Comparison of ENCODE assay signal across 7 cellular contexts in genomic region chr5:181203842-181204560, GRCh38. TPM values are rescaled to one million over a fixed set of nuclear protein-coding genes. Genes with fewer than 3 reads are reported as not detected.
A peak's percentile ranks its signal among the peaks of the same experiment; 100 is the strongest.
DNase-seq lines count a peak whose midpoint lies in the region; ATAC-seq lines count a peak whose summit lies in the region.
"Had no signal": no experiment of that assay in that cellular context is flagged by ENCODE, and none has a peak within 500 bp of the region (broad histone marks: within the 10 kb centered on the region; RNA-seq: fewer than 3 reads in every experiment).

No MANE protein-coding gene starts in this region.

- no peak overlapping the region for H3K18ac ChIP-seq in mesendoderm (ENCODE audit: low read length)

- H2AK5ac ChIP-seq in mesendoderm (ENCODE audit: low read length): no peak overlapping the region

- no peak overlapping the region for H3K27ac ChIP-seq in CD8-positive, alpha-beta memory T cell (ENCODE audit: low read depth, low read length)
- no peak overlapping the region for H3K27ac ChIP-seq in mesendoderm (ENCODE audit: low read depth, low read length)

- no peak overlapping the region for H4K5ac ChIP-seq in mesendoderm (ENCODE audit: low read length)

- H2BK5ac ChIP-seq in mesendoderm (ENCODE audit: low read length): no peak overlapping the region

- H4K8ac ChIP-seq in mesendoderm (ENCODE audit: low read depth, low read length): no peak overlapping the region

- peaks cover 6 to 24% of the 10 kb centered on the region in 2 donors for H3K27me3 Mint-ChIP-seq in CD8-positive, alpha-beta memory T cell
- H3K27me3 Mint-ChIP-seq in activated T-cell treated with anti-CD3 and anti-CD28 coated beads, Interleukin-2, amount 50 U/mL, for 72 hours (ENCODE audit: low read depth): peaks cover 22% of the 10 kb centered on the region

- H3K4me3 ChIP-seq in CD8-positive, alpha-beta memory T cell (ENCODE audit: low read length): peak overlapping the region; percentile 69
- H3K4me3 ChIP-seq in mesendoderm (ENCODE audit: low read length): no peak overlapping the region

- CTCF ChIA-PET in CD8-positive, alpha-beta memory T cell (lab: Charles Lee): interaction anchor here (1.0 to 14.5 kb wide), 5 partner anchors 11 to 58 kb away, joined by 3 to 164 read pairs (median 4); partner anchors contain the start of gene TRIM52

- no peaks in the 10 kb centered on the region for H3K9me3 ChIP-seq in CD8-positive, alpha-beta memory T cell (ENCODE audit: low read length)

- no peaks in the 10 kb centered on the region for H3K79me2 ChIP-seq in mesendoderm (ENCODE audit: control insufficient read depth, insufficient read depth, low read length)

- H3K4me1 ChIP-seq in CD8-positive, alpha-beta memory T cell (ENCODE audit: insufficient read depth, low read length): peaks cover 25% of the 10 kb centered on the region
- H3K4me1 ChIP-seq in mesendoderm (ENCODE audit: control insufficient read depth, low read depth, low read length): no peaks in the 10 kb centered on the region

- peak overlapping the region; percentile 75 for H3K4me2 ChIP-seq in mesendoderm (ENCODE audit: low read length)

- POLR2A ChIA-PET in CD8-positive, alpha-beta memory T cell (lab: Charles Lee): interaction anchor here (0.6 to 8.4 kb wide), 3 partner anchors 10 to 23 kb away, joined by 3 to 168 read pairs (median 5); no protein-coding TSS in a partner anchor

- H3K4me1 Mint-ChIP-seq in CD8-positive, alpha-beta memory T cell: peaks cover 30 to 38% (median 34%) of the 10 kb centered on the region in 3 donors
- peaks cover 37% of the 10 kb centered on the region for H3K4me1 Mint-ChIP-seq in activated T-cell treated with anti-CD3 and anti-CD28 coated beads, Interleukin-2, amount 50 U/mL, for 72 hours (ENCODE audit: low read depth)

- no peaks in the 10 kb centered on the region for H3K27me3 ChIP-seq in CD8-positive, alpha-beta memory T cell (ENCODE audit: insufficient read depth, low read length, poor library complexity, severe bottlenecking)
- peaks cover 25% of the 10 kb centered on the region for H3K27me3 ChIP-seq in mesendoderm (ENCODE audit: insufficient read depth, low read length, poor library complexity)

- H3K4me3 Mint-ChIP-seq in CD8-positive, alpha-beta memory T cell: peak overlapping the region; percentile 83 to 95 (median 90)
- peak overlapping the region; percentile 87 to 92 for H3K4me3 Mint-ChIP-seq in activated T-cell treated with anti-CD3 and anti-CD28 coated beads, Interleukin-2, amount 50 U/mL, for 72 hours

- WGBS in mesendoderm (ENCODE audit: extremely low coverage, insufficient coverage, low lambda C conversion rate): no CpG with 5 or more reads among the region's 47 CpGs

- peak overlapping the region in 6 of 8 donors; percentile 31 to 88 (median 65) for H3K27ac Mint-ChIP-seq in CD8-positive, alpha-beta memory T cell
- H3K27ac Mint-ChIP-seq in activated T-cell treated with anti-CD3 and anti-CD28 coated beads, Interleukin-2, amount 50 U/mL, for 72 hours: peak overlapping the region; percentile 27

- no peak overlapping the region for H2BK120ac ChIP-seq in mesendoderm (ENCODE audit: low read depth, low read length)

- H3K23ac ChIP-seq in mesendoderm (ENCODE audit: low read length): no peak overlapping the region

- peaks cover 0 to 9% (median 4%) of the 10 kb centered on the region in 5 donors for H3K9me3 Mint-ChIP-seq in CD8-positive, alpha-beta memory T cell
- H3K9me3 Mint-ChIP-seq in activated T-cell treated with anti-CD3 and anti-CD28 coated beads, Interleukin-2, amount 50 U/mL, for 72 hours: peaks cover 0 to 2% of the 10 kb centered on the region in 2 donors

- peaks cover 0 to 10% (median 0%) of the 10 kb centered on the region in 3 donors for H3K36me3 Mint-ChIP-seq in CD8-positive, alpha-beta memory T cell
- peaks cover 2 to 11% of the 10 kb centered on the region in 2 donors for H3K36me3 Mint-ChIP-seq in activated T-cell treated with anti-CD3 and anti-CD28 coated beads, Interleukin-2, amount 50 U/mL, for 72 hours (ENCODE audit: insufficient read depth in 2 of 2)

- no peaks in the 10 kb centered on the region for H3K79me1 ChIP-seq in mesendoderm (ENCODE audit: low read length)

- no peak overlapping the region for H3K56ac ChIP-seq in mesendoderm (ENCODE audit: low read length)

- no peak overlapping the region for H3K4ac ChIP-seq in mesendoderm (ENCODE audit: low read depth, low read length)

- DNase-seq in CD8-positive, alpha-beta memory T cell: peak in 1 of 5 donors; percentile 29
- DNase-seq in activated T-cell treated with anti-CD3 and anti-CD28 coated beads, Interleukin-2, amount 50 U/mL, for 72 hours: peak in 1 of 2 donors; percentile 34
- no peak for DNase-seq in mesendoderm
- no peak for DNase-seq in hippocampal formation (lab: John Stamatoyannopoulos, UW)

- H2BK15ac ChIP-seq in mesendoderm (replicated peaks; ENCODE audit: low read depth): no peak overlapping the region

- H3K9ac ChIP-seq in mesendoderm (ENCODE audit: low read length): peak overlapping the region; percentile 36

- no peaks in the 10 kb centered on the region for H3K36me3 ChIP-seq in CD8-positive, alpha-beta memory T cell (ENCODE audit: insufficient read depth, low read length)
- no peaks in the 10 kb centered on the region for H3K36me3 ChIP-seq in mesendoderm (ENCODE audit: control insufficient read depth, insufficient read depth, low read length)

- peak in 1 of 2 donors; percentile 10 for ATAC-seq in activated T-cell treated with anti-CD3 and anti-CD28 coated beads, Interleukin-2, amount 50 U/mL, for 72 hours (replicated peaks in 1 of 2)
- ATAC-seq in GM18511 (IDR thresholded peaks at IDR 0.05; ENCODE audit: unreplicated experiment): no peak
- no peak for ATAC-seq in HG03432 (IDR thresholded peaks at IDR 0.05; ENCODE audit: unreplicated experiment)

RNA-seq across cellular contexts. Expression of gene TRIM7, which starts 1.0 kb away (rescaled TPM):
- 1 to 10 TPM; 2.2 to 2.3 TPM for total RNA-seq in CD8-positive, alpha-beta memory T cell
- 0.74 TPM for polyA plus RNA-seq in CD8-positive, alpha-beta memory T cell
- 1 to 10 TPM; 2.4 to 2.9 TPM for total RNA-seq in activated T-cell treated with anti-CD3 and anti-CD28 coated beads, Interleukin-2, amount 50 U/mL, for 72 hours
- 0.04 TPM for polyA plus RNA-seq in mesendoderm (2013, experiment 1 of 2)
- 0.06 TPM for polyA plus RNA-seq in mesendoderm (2013, experiment 2 of 2)

RNA-seq across cellular contexts. Expression of gene TRIM41, which starts 19.1 kb away (rescaled TPM):
- 10 to 100 TPM; 35.2 to 42.7 TPM for total RNA-seq in CD8-positive, alpha-beta memory T cell
- polyA plus RNA-seq in CD8-positive, alpha-beta memory T cell: 2.2 TPM
- total RNA-seq in activated T-cell treated with anti-CD3 and anti-CD28 coated beads, Interleukin-2, amount 50 U/mL, for 72 hours: 10 to 100 TPM; 42.1 to 52.1 TPM
- polyA plus RNA-seq in mesendoderm (2013, experiment 1 of 2): 15.1 TPM
- 14.4 TPM for polyA plus RNA-seq in mesendoderm (2013, experiment 2 of 2)

RNA-seq across cellular contexts. Expression of gene RACK1, which starts 39.7 kb away (rescaled TPM):
- total RNA-seq in CD8-positive, alpha-beta memory T cell: 1,000 to 10,000 TPM; 2,341 to 2,398 TPM
- 1,821 TPM for polyA plus RNA-seq in CD8-positive, alpha-beta memory T cell
- 1,000 to 10,000 TPM; 3,606 to 3,662 TPM for total RNA-seq in activated T-cell treated with anti-CD3 and anti-CD28 coated beads, Interleukin-2, amount 50 U/mL, for 72 hours
- polyA plus RNA-seq in mesendoderm (2013, experiment 1 of 2): 3,047 TPM
- 3,083 TPM for polyA plus RNA-seq in mesendoderm (2013, experiment 2 of 2)

RNA-seq across cellular contexts. Expression of gene OR2V2, which starts 56.6 kb away (rescaled TPM):
- not detected for total RNA-seq in CD8-positive, alpha-beta memory T cell
- polyA plus RNA-seq in CD8-positive, alpha-beta memory T cell: not detected
- not detected for total RNA-seq in activated T-cell treated with anti-CD3 and anti-CD28 coated beads, Interleukin-2, amount 50 U/mL, for 72 hours
- not detected for polyA plus RNA-seq in mesendoderm (2013, experiment 1 of 2)
- polyA plus RNA-seq in mesendoderm (2013, experiment 2 of 2): not detected
- total RNA-seq: renal cortical epithelial cell had no signal

RNA-seq across cellular contexts. Expression of gene TRIM52, which starts 56.9 kb away (rescaled TPM):
- 10 to 100 TPM; 14.1 to 17.1 TPM for total RNA-seq in CD8-positive, alpha-beta memory T cell
- 46.3 TPM for polyA plus RNA-seq in CD8-positive, alpha-beta memory T cell
- total RNA-seq in activated T-cell treated with anti-CD3 and anti-CD28 coated beads, Interleukin-2, amount 50 U/mL, for 72 hours: 10 to 100 TPM; 19.2 to 22.7 TPM
- polyA plus RNA-seq in mesendoderm (2013, experiment 1 of 2): 2.8 TPM
- polyA plus RNA-seq in mesendoderm (2013, experiment 2 of 2): 2.8 TPM
